ENCODE assay signal across 13 cellular contexts in the genomic region with DNA sequence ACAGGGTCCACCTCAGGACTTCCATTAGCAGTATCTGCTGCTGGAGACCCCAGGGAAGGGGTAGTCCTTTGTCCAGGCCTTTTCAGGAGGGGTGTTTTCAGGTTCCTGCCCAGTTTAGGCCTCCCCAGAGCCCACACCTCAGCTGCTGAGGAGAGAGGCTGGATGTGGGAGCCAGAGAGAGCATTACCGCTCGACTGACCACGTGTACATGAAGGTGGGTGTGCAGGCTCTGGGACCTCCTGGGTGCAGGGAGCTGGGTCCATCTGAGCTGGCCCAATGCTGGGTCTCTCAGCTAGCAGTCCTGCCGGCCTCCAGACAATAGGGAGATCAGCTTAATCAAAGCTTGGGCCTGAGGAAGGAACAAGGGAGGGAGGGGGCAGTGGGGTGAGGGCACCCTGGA. TPM values are rescaled to one million over a fixed set of nuclear protein-coding genes. Genes with fewer than 3 reads are reported as not detected.
A peak's percentile ranks its signal among the peaks of the same experiment; 100 is the strongest.
DNase-seq lines count a peak whose midpoint lies in the region; ATAC-seq and TF ChIP-seq lines count a peak whose summit lies in the region.
"Had no signal": no experiment of that assay in that cellular context is flagged by ENCODE, and none has a peak within 500 bp of the region (broad histone marks: within the 10 kb centered on the region; RNA-seq: fewer than 3 reads in every experiment).

No MANE protein-coding gene starts in this region.

- H3K36me3 Mint-ChIP-seq in glutamatergic neuron (ENCODE audit: unreplicated experiment), result peaks cover 4% of the 10 kb centered on the region
- no peaks in the 10 kb centered on the region for H3K36me3 Mint-ChIP-seq in activated T-helper 2 cell treated with anti-CD3 and anti-CD28 coated beads, Interferon-gamma antibody, Interleukin-2, Interleukin-4, amounts not matched to agents 10 μg/mL and 5 μg/mL and 100 μg/mL, durations not matched to agents 14 hours and 24 hours and 36 hours (ENCODE audit: low read depth)
- peaks cover 0 to 2% of the 10 kb centered on the region in 2 donors for H3K36me3 Mint-ChIP-seq in activated T-cell treated with anti-CD3 and anti-CD28 coated beads, Interleukin-2, amount 50 U/mL, for 72 hours (ENCODE audit: insufficient read depth in 2 of 2)
- H3K36me3 Mint-ChIP-seq: CD4-positive, alpha-beta memory T cell had no signal

- DNase-seq in BE2C (no peak), glutamatergic neuron (no peak), lower lobe of right lung (no peak)
- no peak for DNase-seq in activated T-helper 2 cell treated with anti-CD3 and anti-CD28 coated beads, Interferon-gamma antibody, Interleukin-2, Interleukin-4, amounts not matched to agents 10 μg/mL and 5 μg/mL and 100 μg/mL, durations not matched to agents 14 hours and 24 hours and 36 hours (ENCODE audit: low spot score)
- DNase-seq in activated T-cell treated with anti-CD3 and anti-CD28 coated beads, Interleukin-2, amount 50 U/mL, for 72 hours, result no peak
- DNase-seq: 8988T; CD4-positive, alpha-beta memory T cell; GOT3; H9 had no signal

- H3K27me3 ChIP-seq in BE2C, result no peaks in the 10 kb centered on the region
- peaks cover 39% of the 10 kb centered on the region for H3K27me3 ChIP-seq in neuron (ENCODE audit: insufficient read depth, low read length)
- H3K27me3 ChIP-seq in lower lobe of right lung (ENCODE audit: low read depth), result peaks cover 100% of the 10 kb centered on the region

- H2AFZ ChIP-seq in neuron (ENCODE audit: low read depth, low read length), result no peak overlapping the region

- peaks cover 21% of the 10 kb centered on the region for H3K4me1 Mint-ChIP-seq in glutamatergic neuron (ENCODE audit: low read depth, unreplicated experiment)
- H3K4me1 Mint-ChIP-seq in activated T-helper 2 cell treated with anti-CD3 and anti-CD28 coated beads, Interferon-gamma antibody, Interleukin-2, Interleukin-4, amounts not matched to agents 10 μg/mL and 5 μg/mL and 100 μg/mL, durations not matched to agents 14 hours and 24 hours and 36 hours (ENCODE audit: low read depth), result peaks cover 3% of the 10 kb centered on the region
- H3K4me1 Mint-ChIP-seq in activated T-cell treated with anti-CD3 and anti-CD28 coated beads, Interleukin-2, amount 50 U/mL, for 72 hours (ENCODE audit: low read depth), result peaks cover 26% of the 10 kb centered on the region

- H3K27ac ChIP-seq in angular gyrus (ENCODE audit: low read depth, low read length), result peak overlapping the region; percentile 57
- no peak overlapping the region for H3K27ac ChIP-seq in lower lobe of right lung

- TF ChIP-seq CTCF in BE2C (IDR thresholded peaks at IDR 0.05; ENCODE audit: low read depth, low read length) (no peak), glutamatergic neuron (IDR thresholded peaks at IDR 0.05; ENCODE audit: partially characterized antibody, unreplicated experiment) (no peak), lower lobe of right lung (IDR thresholded peaks at IDR 0.05) (no peak)

- intact Hi-C loops in lower lobe of right lung (cut with DNase I), result loop anchor here (10.0 kb wide), 1 partner anchor 71 kb away; no protein-coding TSS in a partner anchor
- intact Hi-C loops in activated T-helper 2 cell treated with anti-CD3 and anti-CD28 coated beads, Interferon-gamma antibody, Interleukin-2, Interleukin-4, amounts not matched to agents 10 μg/mL and 5 μg/mL and 100 μg/mL, durations not matched to agents 14 hours and 24 hours and 36 hours (cut with micrococcal nuclease), result no loop called here

- peaks cover 37% of the 10 kb centered on the region for H3K27me3 Mint-ChIP-seq in glutamatergic neuron (ENCODE audit: unreplicated experiment)
- peaks cover 76% of the 10 kb centered on the region for H3K27me3 Mint-ChIP-seq in activated T-helper 2 cell treated with anti-CD3 and anti-CD28 coated beads, Interferon-gamma antibody, Interleukin-2, Interleukin-4, amounts not matched to agents 10 μg/mL and 5 μg/mL and 100 μg/mL, durations not matched to agents 14 hours and 24 hours and 36 hours (ENCODE audit: low read depth)
- peaks cover 79% of the 10 kb centered on the region for H3K27me3 Mint-ChIP-seq in activated T-cell treated with anti-CD3 and anti-CD28 coated beads, Interleukin-2, amount 50 U/mL, for 72 hours (ENCODE audit: low read depth)

- peaks cover 21% of the 10 kb centered on the region for H3K9me3 Mint-ChIP-seq in glutamatergic neuron (ENCODE audit: unreplicated experiment)
- no peaks in the 10 kb centered on the region for H3K9me3 Mint-ChIP-seq in activated T-helper 2 cell treated with anti-CD3 and anti-CD28 coated beads, Interferon-gamma antibody, Interleukin-2, Interleukin-4, amounts not matched to agents 10 μg/mL and 5 μg/mL and 100 μg/mL, durations not matched to agents 14 hours and 24 hours and 36 hours
- H3K9me3 Mint-ChIP-seq in activated T-cell treated with anti-CD3 and anti-CD28 coated beads, Interleukin-2, amount 50 U/mL, for 72 hours, result no peaks in the 10 kb centered on the region

- H3K4me3 Mint-ChIP-seq in glutamatergic neuron (ENCODE audit: unreplicated experiment), result peak overlapping the region; percentile 75
- no peak overlapping the region for H3K4me3 Mint-ChIP-seq in activated T-helper 2 cell treated with anti-CD3 and anti-CD28 coated beads, Interferon-gamma antibody, Interleukin-2, Interleukin-4, amounts not matched to agents 10 μg/mL and 5 μg/mL and 100 μg/mL, durations not matched to agents 14 hours and 24 hours and 36 hours (ENCODE audit: low read depth)
- no peak overlapping the region for H3K4me3 Mint-ChIP-seq in activated T-cell treated with anti-CD3 and anti-CD28 coated beads, Interleukin-2, amount 50 U/mL, for 72 hours

- peaks cover 23% of the 10 kb centered on the region for H3K4me1 ChIP-seq in BE2C
- H3K4me1 ChIP-seq in neuron (ENCODE audit: insufficient read depth, low read length), result peaks cover 68% of the 10 kb centered on the region
- H3K4me1 ChIP-seq in lower lobe of right lung, result peaks cover 33% of the 10 kb centered on the region

- H3K36me3 ChIP-seq in BE2C (peaks cover 23% of the 10 kb centered on the region), neuron (ENCODE audit: insufficient read depth, low read length) (no peaks in the 10 kb centered on the region), lower lobe of right lung (no peaks in the 10 kb centered on the region)

- ATAC-seq in lower lobe of right lung (no peak), GM21723 (IDR thresholded peaks at IDR 0.05; ENCODE audit: unreplicated experiment) (no peak)
- ATAC-seq in activated T-cell treated with anti-CD3 and anti-CD28 coated beads, Interleukin-2, amount 50 U/mL, for 72 hours (replicated peaks in 1 of 2), result no peak
- ATAC-seq: GM12878 had no signal

- H3K9me3 ChIP-seq in BE2C, result no peaks in the 10 kb centered on the region
- H3K9me3 ChIP-seq in neuron (ENCODE audit: low read length), result no peaks in the 10 kb centered on the region
- no peaks in the 10 kb centered on the region for H3K9me3 ChIP-seq in lower lobe of right lung

- no peak overlapping the region for H3K27ac Mint-ChIP-seq in glutamatergic neuron (ENCODE audit: unreplicated experiment)
- H3K27ac Mint-ChIP-seq in activated T-helper 2 cell treated with anti-CD3 and anti-CD28 coated beads, Interferon-gamma antibody, Interleukin-2, Interleukin-4, amounts not matched to agents 10 μg/mL and 5 μg/mL and 100 μg/mL, durations not matched to agents 14 hours and 24 hours and 36 hours, result no peak overlapping the region
- H3K27ac Mint-ChIP-seq in activated T-cell treated with anti-CD3 and anti-CD28 coated beads, Interleukin-2, amount 50 U/mL, for 72 hours, result no peak overlapping the region
- H3K27ac Mint-ChIP-seq: H9 had no signal

- H3K4me3 ChIP-seq in BE2C (ENCODE audit: low read depth, low read length) (peak overlapping the region; percentile 92), neuron (ENCODE audit: low read length) (peak overlapping the region; percentile 59), lower lobe of right lung (no peak overlapping the region)
- H3K4me3 ChIP-seq: GM12878 had no signal

RNA-seq across cellular contexts. Expression of gene POLG, which starts 29.1 kb away (rescaled TPM):
- 101 TPM for polyA plus RNA-seq in BE2C (2012; ENCODE audit: insufficient read depth, insufficient read length, low read depth)
- 55.4 TPM for total RNA-seq in glutamatergic neuron (ENCODE audit: unreplicated experiment)
- 58.2 TPM for total RNA-seq in lower lobe of right lung
- 124 and 131 TPM in 2 replicates for total RNA-seq in activated T-helper 2 cell treated with anti-CD3 and anti-CD28 coated beads, Interferon-gamma antibody, Interleukin-2, Interleukin-4, amounts not matched to agents 10 μg/mL and 5 μg/mL and 100 μg/mL, durations not matched to agents 14 hours and 24 hours and 36 hours
- 10 to 100 TPM; 71.5 to 74.1 TPM for total RNA-seq in activated T-cell treated with anti-CD3 and anti-CD28 coated beads, Interleukin-2, amount 50 U/mL, for 72 hours
